Comparison of ENCODE assay signal across 1 cellular context in genomic region chr2:112683550-112684414, GRCh38.
TF ChIP-seq lines count a peak whose summit lies in the region.

No MANE protein-coding gene starts in this region.

TF ChIP-seq in K562, 482 proteins besides CTCF, POLR2A, EP300 and RAD21 (continued from another document and continues in another):
- TF ChIP-seq, protein P1, sequence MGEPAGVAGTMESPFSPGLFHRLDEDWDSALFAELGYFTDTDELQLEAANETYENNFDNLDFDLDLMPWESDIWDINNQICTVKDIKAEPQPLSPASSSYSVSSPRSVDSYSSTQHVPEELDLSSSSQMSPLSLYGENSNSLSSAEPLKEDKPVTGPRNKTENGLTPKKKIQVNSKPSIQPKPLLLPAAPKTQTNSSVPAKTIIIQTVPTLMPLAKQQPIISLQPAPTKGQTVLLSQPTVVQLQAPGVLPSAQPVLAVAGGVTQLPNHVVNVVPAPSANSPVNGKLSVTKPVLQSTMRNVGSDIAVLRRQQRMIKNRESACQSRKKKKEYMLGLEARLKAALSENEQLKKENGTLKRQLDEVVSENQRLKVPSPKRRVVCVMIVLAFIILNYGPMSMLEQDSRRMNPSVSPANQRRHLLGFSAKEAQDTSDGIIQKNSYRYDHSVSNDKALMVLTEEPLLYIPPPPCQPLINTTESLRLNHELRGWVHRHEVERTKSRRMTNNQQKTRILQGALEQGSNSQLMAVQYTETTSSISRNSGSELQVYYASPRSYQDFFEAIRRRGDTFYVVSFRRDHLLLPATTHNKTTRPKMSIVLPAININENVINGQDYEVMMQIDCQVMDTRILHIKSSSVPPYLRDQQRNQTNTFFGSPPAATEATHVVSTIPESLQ (CRISPR knock-in tag; IDR thresholded peaks at IDR 0.05) = no peak
- peak; percentile 92 for TF ChIP-seq SMARCA4 (IDR thresholded peaks at IDR 0.05)
- peak; percentile 78 for TF ChIP-seq CREM (IDR thresholded peaks at IDR 0.05; ENCODE audit: low read depth)
- TF ChIP-seq GTF2E2 (tag; IDR thresholded peaks at IDR 0.05) = no peak
- TF ChIP-seq ZNF311 (CRISPR knock-in tag; IDR thresholded peaks at IDR 0.05) = no peak
- TF ChIP-seq, protein P2, sequence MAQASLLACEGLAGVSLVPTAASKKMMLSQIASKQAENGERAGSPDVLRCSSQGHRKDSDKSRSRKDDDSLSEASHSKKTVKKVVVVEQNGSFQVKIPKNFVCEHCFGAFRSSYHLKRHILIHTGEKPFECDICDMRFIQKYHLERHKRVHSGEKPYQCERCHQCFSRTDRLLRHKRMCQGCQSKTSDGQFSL (CRISPR knock-in tag; IDR thresholded peaks at IDR 0.05) = no peak
- TF ChIP-seq, protein P2 (tag; IDR thresholded peaks at IDR 0.05) = no peak
- TF ChIP-seq TBL1XR1 (IDR thresholded peaks at IDR 0.05; ENCODE audit: low read length in 2 of 2) = peak; percentile 90 to 96; a peak in 3 of 4 replicates
- TF ChIP-seq, protein P3, sequence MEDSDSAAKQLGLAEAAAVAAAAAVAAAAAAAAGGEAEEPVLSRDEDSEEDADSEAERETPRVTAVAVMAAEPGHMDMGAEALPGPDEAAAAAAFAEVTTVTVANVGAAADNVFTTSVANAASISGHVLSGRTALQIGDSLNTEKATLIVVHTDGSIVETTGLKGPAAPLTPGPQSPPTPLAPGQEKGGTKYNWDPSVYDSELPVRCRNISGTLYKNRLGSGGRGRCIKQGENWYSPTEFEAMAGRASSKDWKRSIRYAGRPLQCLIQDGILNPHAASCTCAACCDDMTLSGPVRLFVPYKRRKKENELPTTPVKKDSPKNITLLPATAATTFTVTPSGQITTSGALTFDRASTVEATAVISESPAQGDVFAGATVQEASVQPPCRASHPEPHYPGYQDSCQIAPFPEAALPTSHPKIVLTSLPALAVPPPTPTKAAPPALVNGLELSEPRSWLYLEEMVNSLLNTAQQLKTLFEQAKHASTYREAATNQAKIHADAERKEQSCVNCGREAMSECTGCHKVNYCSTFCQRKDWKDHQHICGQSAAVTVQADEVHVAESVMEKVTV (CRISPR knock-in tag; IDR thresholded peaks at IDR 0.05) = 0 out of 2 replicates have a peak, but pooled peaks have one; percentile 8
- no peak for TF ChIP-seq OTX1 (CRISPR knock-in tag; IDR thresholded peaks at IDR 0.05)
- peak; percentile 56 for TF ChIP-seq NFRKB (IDR thresholded peaks at IDR 0.05; ENCODE audit: low read depth)
- no peak for TF ChIP-seq SAFB2 (IDR thresholded peaks at IDR 0.05; ENCODE audit: borderline replicate concordance, low read depth, low read length, severe bottlenecking)
- no peak for TF ChIP-seq TSC22D4 (tag; IDR thresholded peaks at IDR 0.05)
- TF ChIP-seq RBM34 (IDR thresholded peaks at IDR 0.05; ENCODE audit: borderline replicate concordance, insufficient read depth, low read length) = no peak
- no peak for TF ChIP-seq FOXA1 (IDR thresholded peaks at IDR 0.05; ENCODE audit: borderline replicate concordance)
- TF ChIP-seq MYBL2 (IDR thresholded peaks at IDR 0.05; ENCODE audit: low read depth) = no peak
- no peak for TF ChIP-seq MYBL2 (CRISPR knock-in tag; IDR thresholded peaks at IDR 0.05; ENCODE audit: borderline replicate concordance)
- TF ChIP-seq, protein P4, sequence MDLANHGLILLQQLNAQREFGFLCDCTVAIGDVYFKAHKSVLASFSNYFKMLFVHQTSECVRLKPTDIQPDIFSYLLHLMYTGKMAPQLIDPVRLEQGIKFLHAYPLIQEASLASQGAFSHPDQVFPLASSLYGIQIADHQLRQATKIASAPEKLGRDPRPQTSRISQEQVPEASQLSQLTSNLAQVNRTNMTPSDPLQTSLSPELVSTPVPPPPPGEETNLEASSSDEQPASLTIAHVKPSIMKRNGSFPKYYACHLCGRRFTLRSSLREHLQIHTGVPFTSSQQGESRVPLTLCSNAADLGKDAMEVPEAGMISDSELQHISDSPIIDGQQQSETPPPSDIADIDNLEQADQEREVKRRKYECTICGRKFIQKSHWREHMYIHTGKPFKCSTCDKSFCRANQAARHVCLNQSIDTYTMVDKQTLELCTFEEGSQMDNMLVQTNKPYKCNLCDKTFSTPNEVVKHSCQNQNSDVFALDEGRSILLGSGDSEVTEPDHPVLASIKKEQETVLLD (IDR thresholded peaks at IDR 0.05) = peak; percentile 74; the same call in 1 of the 2 replicates
- TF ChIP-seq YBX1 (IDR thresholded peaks at IDR 0.05) = no peak
- TF ChIP-seq BMI1 (IDR thresholded peaks at IDR 0.05; ENCODE audit: low read length) = no peak
- no peak for TF ChIP-seq EZH2 (IDR thresholded peaks at IDR 0.05; ENCODE audit: borderline replicate concordance, low read depth, low read length)
- peak in 1 of 2 experiments; percentile 76; a peak in 2 of 4 replicates for TF ChIP-seq HDAC1 (IDR thresholded peaks at IDR 0.05)
- TF ChIP-seq MYNN (IDR thresholded peaks at IDR 0.05) = peak; percentile 87; the same call in 1 of the 2 replicates
- no peak for TF ChIP-seq MYNN (CRISPR knock-in tag; IDR thresholded peaks at IDR 0.05)
- TF ChIP-seq ZNF589 (CRISPR knock-in tag; IDR thresholded peaks at IDR 0.05; ENCODE audit: low read depth) = no peak; the same call in 1 of the 2 replicates
- no peak for TF ChIP-seq HNRNPLL (IDR thresholded peaks at IDR 0.05; ENCODE audit: low read depth, low read length, poor library complexity, severe bottlenecking)
- TF ChIP-seq SMAD1 (IDR thresholded peaks at IDR 0.05; ENCODE audit: low read depth, low read length, partially characterized antibody) = no peak
- TF ChIP-seq ATF2 (CRISPR knock-in tag; IDR thresholded peaks at IDR 0.05) = no peak
- TF ChIP-seq ILK (tag; IDR thresholded peaks at IDR 0.05; ENCODE audit: borderline replicate concordance, low read depth) = no peak
- TF ChIP-seq, protein P5, sequence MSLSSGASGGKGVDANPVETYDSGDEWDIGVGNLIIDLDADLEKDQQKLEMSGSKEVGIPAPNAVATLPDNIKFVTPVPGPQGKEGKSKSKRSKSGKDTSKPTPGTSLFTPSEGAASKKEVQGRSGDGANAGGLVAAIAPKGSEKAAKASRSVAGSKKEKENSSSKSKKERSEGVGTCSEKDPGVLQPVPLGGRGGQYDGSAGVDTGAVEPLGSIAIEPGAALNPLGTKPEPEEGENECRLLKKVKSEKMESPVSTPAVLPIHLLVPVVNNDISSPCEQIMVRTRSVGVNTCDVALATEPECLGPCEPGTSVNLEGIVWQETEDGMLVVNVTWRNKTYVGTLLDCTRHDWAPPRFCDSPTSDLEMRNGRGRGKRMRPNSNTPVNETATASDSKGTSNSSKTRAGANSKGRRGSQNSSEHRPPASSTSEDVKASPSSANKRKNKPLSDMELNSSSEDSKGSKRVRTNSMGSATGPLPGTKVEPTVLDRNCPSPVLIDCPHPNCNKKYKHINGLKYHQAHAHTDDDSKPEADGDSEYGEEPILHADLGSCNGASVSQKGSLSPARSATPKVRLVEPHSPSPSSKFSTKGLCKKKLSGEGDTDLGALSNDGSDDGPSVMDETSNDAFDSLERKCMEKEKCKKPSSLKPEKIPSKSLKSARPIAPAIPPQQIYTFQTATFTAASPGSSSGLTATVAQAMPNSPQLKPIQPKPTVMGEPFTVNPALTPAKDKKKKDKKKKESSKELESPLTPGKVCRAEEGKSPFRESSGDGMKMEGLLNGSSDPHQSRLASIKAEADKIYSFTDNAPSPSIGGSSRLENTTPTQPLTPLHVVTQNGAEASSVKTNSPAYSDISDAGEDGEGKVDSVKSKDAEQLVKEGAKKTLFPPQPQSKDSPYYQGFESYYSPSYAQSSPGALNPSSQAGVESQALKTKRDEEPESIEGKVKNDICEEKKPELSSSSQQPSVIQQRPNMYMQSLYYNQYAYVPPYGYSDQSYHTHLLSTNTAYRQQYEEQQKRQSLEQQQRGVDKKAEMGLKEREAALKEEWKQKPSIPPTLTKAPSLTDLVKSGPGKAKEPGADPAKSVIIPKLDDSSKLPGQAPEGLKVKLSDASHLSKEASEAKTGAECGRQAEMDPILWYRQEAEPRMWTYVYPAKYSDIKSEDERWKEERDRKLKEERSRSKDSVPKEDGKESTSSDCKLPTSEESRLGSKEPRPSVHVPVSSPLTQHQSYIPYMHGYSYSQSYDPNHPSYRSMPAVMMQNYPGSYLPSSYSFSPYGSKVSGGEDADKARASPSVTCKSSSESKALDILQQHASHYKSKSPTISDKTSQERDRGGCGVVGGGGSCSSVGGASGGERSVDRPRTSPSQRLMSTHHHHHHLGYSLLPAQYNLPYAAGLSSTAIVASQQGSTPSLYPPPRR (CRISPR knock-in tag; IDR thresholded peaks at IDR 0.05; ENCODE audit: borderline replicate concordance) = no peak
- TF ChIP-seq ZNF449 (CRISPR knock-in tag; IDR thresholded peaks at IDR 0.05) = no peak
- TF ChIP-seq ATF7 (IDR thresholded peaks at IDR 0.05) = peak; percentile 55; the same call in 1 of the 2 replicates
- no peak for TF ChIP-seq XRCC3 (IDR thresholded peaks at IDR 0.05)
- no peak for TF ChIP-seq ZNF347 (CRISPR knock-in tag; IDR thresholded peaks at IDR 0.05; ENCODE audit: low read depth)
- TF ChIP-seq TFAP4 (CRISPR knock-in tag; IDR thresholded peaks at IDR 0.05; ENCODE audit: borderline replicate concordance) = peak; percentile 78
- no peak for TF ChIP-seq STAT5B (CRISPR knock-in tag; IDR thresholded peaks at IDR 0.05)
- TF ChIP-seq CEBPZ (IDR thresholded peaks at IDR 0.05; ENCODE audit: borderline replicate concordance, low read depth, low read length) = no peak
- TF ChIP-seq POLR2AphosphoS2 (IDR thresholded peaks at IDR 0.05; ENCODE audit: low read length) = no peak
- no peak for TF ChIP-seq NR0B1 (IDR thresholded peaks at IDR 0.05; ENCODE audit: partially characterized antibody)
- no peak for TF ChIP-seq PRMT5 (CRISPR knock-in tag; IDR thresholded peaks at IDR 0.05)
- TF ChIP-seq RAD51 (IDR thresholded peaks at IDR 0.05; ENCODE audit: borderline replicate concordance, low read depth) = peak; percentile 12; the same call in 1 of the 2 replicates
- TF ChIP-seq ZNF146 (CRISPR knock-in tag; IDR thresholded peaks at IDR 0.05; ENCODE audit: unreplicated experiment) = no peak
